16 cellular contexts compared by ENCODE assay signal in genomic region chr13:52659340-52659739, GRCh38. TPM values are rescaled to one million over a fixed set of nuclear protein-coding genes. Genes with fewer than 3 reads are reported as not detected.
DNase-seq lines count a peak whose midpoint lies in the region; ATAC-seq and TF ChIP-seq lines count a peak whose summit lies in the region.
"Had no signal": no experiment of that assay in that cellular context is flagged by ENCODE, and none has a peak within 500 bp of the region (broad histone marks: within the 10 kb centered on the region; RNA-seq: fewer than 3 reads in every experiment).

No MANE protein-coding gene starts in this region.

- ATAC-seq in activated CD8-positive, alpha-beta T cell treated with anti-CD3 and anti-CD28 coated beads for 36 hours = no peak
- ATAC-seq in activated CD8-positive, alpha-beta T cell treated with anti-CD3 and anti-CD28 coated beads, Interleukin-2, amount 10 ng/mL, durations not matched to agents 7 days and 5 days = no peak
- no peak for ATAC-seq in memory B cell (ENCODE audit: low read depth)
- ATAC-seq in HG03439 (IDR thresholded peaks at IDR 0.05; ENCODE audit: unreplicated experiment) = no peak
- ATAC-seq: A549 had no signal

- CTCF ChIA-PET in activated CD8-positive, alpha-beta T cell treated with anti-CD3 and anti-CD28 coated beads for 36 hours (lab: Charles Lee) = no interaction called here
- CTCF ChIA-PET in activated CD8-positive, alpha-beta T cell treated with anti-CD3 and anti-CD28 coated beads, Interleukin-2, amount 10 ng/mL, durations not matched to agents 7 days and 5 days (lab: Charles Lee) = no interaction called here

- H3K27ac Mint-ChIP-seq in activated CD8-positive, alpha-beta T cell treated with anti-CD3 and anti-CD28 coated beads for 36 hours = peak overlapping the region; percentile 30
- no peak overlapping the region for H3K27ac Mint-ChIP-seq in activated CD8-positive, alpha-beta T cell treated with anti-CD3 and anti-CD28 coated beads, Interleukin-2, amount 10 ng/mL, durations not matched to agents 7 days and 5 days
- peak overlapping the region; percentile 19 for H3K27ac Mint-ChIP-seq in memory B cell
- H3K27ac Mint-ChIP-seq: CD4-positive, alpha-beta T cell had no signal

- no peak for TF ChIP-seq CTCF in activated CD8-positive, alpha-beta T cell treated with anti-CD3 and anti-CD28 coated beads for 36 hours (IDR thresholded peaks at IDR 0.05)

- POLR2A ChIA-PET in activated CD8-positive, alpha-beta T cell treated with anti-CD3 and anti-CD28 coated beads for 36 hours (lab: Charles Lee) = no interaction called here
- POLR2A ChIA-PET in activated CD8-positive, alpha-beta T cell treated with anti-CD3 and anti-CD28 coated beads, Interleukin-2, amount 10 ng/mL, durations not matched to agents 7 days and 5 days (lab: Charles Lee) = no interaction called here

- H3K9ac ChIP-seq in SK-N-MC (ENCODE audit: insufficient read length) = peak overlapping the region; percentile 20

- no peak overlapping the region for H3K27ac ChIP-seq in SK-N-MC
- H3K27ac ChIP-seq: 22Rv1, A549, C4-2B had no signal

- no peak overlapping the region for H3K4me3 Mint-ChIP-seq in activated CD8-positive, alpha-beta T cell treated with anti-CD3 and anti-CD28 coated beads for 36 hours
- H3K4me3 Mint-ChIP-seq in activated CD8-positive, alpha-beta T cell treated with anti-CD3 and anti-CD28 coated beads, Interleukin-2, amount 10 ng/mL, durations not matched to agents 7 days and 5 days = no peak overlapping the region
- no peak overlapping the region for H3K4me3 Mint-ChIP-seq in memory B cell
- H3K4me3 Mint-ChIP-seq: CD4-positive, alpha-beta T cell had no signal

- H3K4me3 ChIP-seq in SK-N-MC = no peak overlapping the region
- H3K4me3 ChIP-seq: A549 had no signal

- intact Hi-C loops in activated CD8-positive, alpha-beta T cell treated with anti-CD3 and anti-CD28 coated beads for 36 hours (cut with micrococcal nuclease) = no loop called here

- H3K9me3 Mint-ChIP-seq in activated CD8-positive, alpha-beta T cell treated with anti-CD3 and anti-CD28 coated beads for 36 hours = no peaks in the 10 kb centered on the region
- H3K9me3 Mint-ChIP-seq in activated CD8-positive, alpha-beta T cell treated with anti-CD3 and anti-CD28 coated beads, Interleukin-2, amount 10 ng/mL, durations not matched to agents 7 days and 5 days (ENCODE audit: insufficient read depth) = no peaks in the 10 kb centered on the region
- no peaks in the 10 kb centered on the region for H3K9me3 Mint-ChIP-seq in memory B cell
- H3K9me3 Mint-ChIP-seq: CD4-positive, alpha-beta T cell had no signal

- H3K9me3 ChIP-seq in SK-N-MC (ENCODE audit: low read depth, low read length) = no peaks in the 10 kb centered on the region
- H3K9me3 ChIP-seq: A549 had no signal

- H3K36me3 Mint-ChIP-seq in activated CD8-positive, alpha-beta T cell treated with anti-CD3 and anti-CD28 coated beads for 36 hours (ENCODE audit: low read depth) = peaks cover 14% of the 10 kb centered on the region
- H3K36me3 Mint-ChIP-seq in activated CD8-positive, alpha-beta T cell treated with anti-CD3 and anti-CD28 coated beads, Interleukin-2, amount 10 ng/mL, durations not matched to agents 7 days and 5 days (ENCODE audit: low read depth) = peaks cover 26% of the 10 kb centered on the region
- peaks cover 8% of the 10 kb centered on the region for H3K36me3 Mint-ChIP-seq in memory B cell

- no peaks in the 10 kb centered on the region for H3K27me3 Mint-ChIP-seq in activated CD8-positive, alpha-beta T cell treated with anti-CD3 and anti-CD28 coated beads for 36 hours
- H3K27me3 Mint-ChIP-seq in activated CD8-positive, alpha-beta T cell treated with anti-CD3 and anti-CD28 coated beads, Interleukin-2, amount 10 ng/mL, durations not matched to agents 7 days and 5 days (ENCODE audit: low read depth) = no peaks in the 10 kb centered on the region
- no peaks in the 10 kb centered on the region for H3K27me3 Mint-ChIP-seq in memory B cell
- H3K27me3 Mint-ChIP-seq: CD4-positive, alpha-beta T cell had no signal

- H3K36me3 ChIP-seq in SK-N-MC (ENCODE audit: insufficient read depth, low read length) = peaks cover 72% of the 10 kb centered on the region

- DNase-seq in activated CD8-positive, alpha-beta T cell treated with anti-CD3 and anti-CD28 coated beads for 36 hours = no peak
- no peak for DNase-seq in activated CD8-positive, alpha-beta T cell treated with anti-CD3 and anti-CD28 coated beads, Interleukin-2, amount 10 ng/mL, durations not matched to agents 7 days and 5 days
- DNase-seq in SK-N-MC (ENCODE audit: low read depth, low spot score) (no peak), memory B cell (ENCODE audit: low spot score in 2 of 2) (no peak), DMS114 treated with DMSO at 0.1 percent for 48 hours (lab: John Stamatoyannopoulos, UW; ENCODE audit: unreplicated experiment) (no peak), Kasumi-1 (lab: John Stamatoyannopoulos, UW) (no peak)
- DNase-seq: AML-193; CD4-positive, alpha-beta T cell; DMS79 treated with DMSO at 0.1 percent for 48 hours; GF-D8; GOT3; H7 had no signal

- peaks cover 9% of the 10 kb centered on the region for H3K4me1 Mint-ChIP-seq in activated CD8-positive, alpha-beta T cell treated with anti-CD3 and anti-CD28 coated beads for 36 hours (ENCODE audit: low read depth)
- no peaks in the 10 kb centered on the region for H3K4me1 Mint-ChIP-seq in activated CD8-positive, alpha-beta T cell treated with anti-CD3 and anti-CD28 coated beads, Interleukin-2, amount 10 ng/mL, durations not matched to agents 7 days and 5 days (ENCODE audit: low read depth)
- H3K4me1 Mint-ChIP-seq in memory B cell = peaks cover 5% of the 10 kb centered on the region

RNA-seq across cellular contexts. Expression of gene SUGT1, which starts 6.7 kb away (rescaled TPM):
- 10 to 100 TPM; 52.0 to 52.5 TPM for total RNA-seq in activated CD8-positive, alpha-beta T cell treated with anti-CD3 and anti-CD28 coated beads for 36 hours
- 10 to 100 TPM; 48.5 to 50.7 TPM for total RNA-seq in activated CD8-positive, alpha-beta T cell treated with anti-CD3 and anti-CD28 coated beads, Interleukin-2, amount 10 ng/mL, durations not matched to agents 7 days and 5 days

RNA-seq across cellular contexts. Expression of gene HNRNPA1L2, which starts 17.1 kb away (rescaled TPM):
- 1 to 10 TPM; 7.8 to 9.2 TPM for total RNA-seq in activated CD8-positive, alpha-beta T cell treated with anti-CD3 and anti-CD28 coated beads for 36 hours
- total RNA-seq in activated CD8-positive, alpha-beta T cell treated with anti-CD3 and anti-CD28 coated beads, Interleukin-2, amount 10 ng/mL, durations not matched to agents 7 days and 5 days = 10 to 100 TPM; 10.4 TPM
